ENCODE assay signal across 9 cellular contexts in the genomic region with DNA sequence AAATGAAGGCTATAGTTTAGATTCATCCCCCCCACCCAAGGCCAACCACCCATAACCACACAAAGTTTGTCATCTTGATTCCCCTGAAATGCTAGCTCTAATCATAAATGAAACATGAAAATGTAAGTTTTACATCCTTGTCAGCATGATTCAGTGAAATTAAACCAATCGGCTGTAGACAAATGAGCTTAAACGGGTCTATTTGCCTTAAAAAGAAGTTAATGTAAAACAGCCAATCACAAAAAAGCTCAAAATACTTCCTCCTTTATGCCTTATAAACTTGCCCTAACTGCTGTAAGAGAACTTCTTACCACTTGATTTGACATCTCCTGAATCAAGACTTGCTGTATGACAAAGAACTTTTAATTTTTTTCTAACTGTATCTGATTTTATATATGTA.
DNase-seq lines count a peak whose midpoint lies in the region; ATAC-seq and TF ChIP-seq lines count a peak whose summit lies in the region.
"Had no signal": no experiment of that assay in that cellular context is flagged by ENCODE, and none has a peak within 500 bp of the region (broad histone marks: within the 10 kb centered on the region; RNA-seq: fewer than 3 reads in every experiment).

No MANE protein-coding gene starts in this region.

- H3K27ac ChIP-seq in OCI-LY3 (ENCODE audit: low read length) (no peak overlapping the region), coronary artery (peak overlapping the region; percentile 84 to 85), skin epidermis (peak overlapping the region in 13 of 21 experiments; percentile 41 to 96 (median 91))
- H3K27ac ChIP-seq: neutrophil had no signal

- H3K79me2 ChIP-seq in OCI-LY3 (ENCODE audit: low read length): no peaks in the 10 kb centered on the region

- peaks cover 25% of the 10 kb centered on the region for H3K4me1 ChIP-seq in OCI-LY3 (ENCODE audit: low read length)

- H3K36me3 ChIP-seq in OCI-LY3 (replicated peaks; ENCODE audit: low read depth, low read length): no peaks in the 10 kb centered on the region
- H3K36me3 ChIP-seq: neutrophil had no signal

- no peak for ATAC-seq in GM21737 (IDR thresholded peaks at IDR 0.05; ENCODE audit: unreplicated experiment)

- H3K4me3 ChIP-seq in OCI-LY3 (ENCODE audit: low read length): no peak overlapping the region
- H3K4me3 ChIP-seq in coronary artery: no peak overlapping the region
- H3K4me3 ChIP-seq in skin epidermis: no peak overlapping the region

- H3K27me3 ChIP-seq in OCI-LY3 (ENCODE audit: low read depth, low read length): no peaks in the 10 kb centered on the region
- H3K27me3 ChIP-seq: neutrophil had no signal

- no peak overlapping the region for H3K9ac ChIP-seq in OCI-LY3 (ENCODE audit: low read length)

- TF ChIP-seq CTCF in OCI-LY3 (IDR thresholded peaks at IDR 0.05; ENCODE audit: low read depth, low read length): no peak
- no peak for TF ChIP-seq CTCF in coronary artery (IDR thresholded peaks at IDR 0.05)

- 0 out of 2 replicates have a peak overlapping the region, but pooled peaks have one; percentile 12 for H3K4me2 ChIP-seq in OCI-LY3 (ENCODE audit: low read length)

- peak; percentile 29 for DNase-seq in GDM1 (lab: John Stamatoyannopoulos, UW)
- no peak for DNase-seq in coronary artery (ENCODE audit: low spot score)
- DNase-seq in NCI-H1930 (lab: John Stamatoyannopoulos, UW): no peak
- DNase-seq in C1 segment of cervical spinal cord (lab: John Stamatoyannopoulos, UW): no peak
- DNase-seq: NCI-H69 had no signal

- no peak overlapping the region for H2AFZ ChIP-seq in OCI-LY3 (ENCODE audit: low read depth, low read length)

- H4K20me1 ChIP-seq in OCI-LY3 (ENCODE audit: insufficient read depth, low read length): no peaks in the 10 kb centered on the region

- H3K9me3 ChIP-seq in OCI-LY3 (ENCODE audit: insufficient read depth, low read length): no peaks in the 10 kb centered on the region
- H3K9me3 ChIP-seq: neutrophil had no signal
